ENCODE assay signal across 15 cellular contexts in the genomic region with DNA sequence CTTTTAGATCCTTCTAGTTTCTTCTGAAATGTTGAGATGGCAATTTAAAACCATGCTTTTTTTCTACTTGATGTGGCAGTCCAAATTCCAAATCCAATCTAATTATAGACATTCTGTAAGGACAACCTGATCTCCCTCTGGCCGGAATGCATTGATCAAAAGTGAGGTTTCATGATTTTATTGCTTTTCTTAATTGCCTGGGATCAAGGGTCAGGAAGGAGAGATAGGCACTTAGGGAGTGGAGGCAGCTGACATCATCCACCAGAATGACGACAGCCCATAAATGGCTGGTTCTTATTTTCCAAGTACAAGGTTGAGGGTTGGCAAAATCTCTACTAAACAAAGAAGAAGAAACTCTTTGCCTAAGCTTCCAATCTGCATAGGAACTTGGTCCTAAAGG.
"Had no signal": no experiment of that assay in that cellular context is flagged by ENCODE, and none has a peak within 500 bp of the region (broad histone marks: within the 10 kb centered on the region; RNA-seq: fewer than 3 reads in every experiment).

No MANE protein-coding gene starts in this region.

- H3K4me3 Mint-ChIP-seq: activated B cell treated with CpG ODN at 0.5 μM for 24 hours; activated CD4-positive, alpha-beta T cell treated with anti-CD3 and anti-CD28 coated beads, Interleukin-2, amount 10 ng/mL, durations not matched to agents 24 days and 14 days; activated naive CD4-positive, alpha-beta T cell treated with anti-CD3 and anti-CD28 coated beads for 36 hours; activated T-helper 17 cell treated with anti-CD3 and anti-CD28 coated beads, Interleukin-2, amount 50 U/mL, for 72 hours; stimulated activated effector memory CD8-positive, alpha-beta T cell treated with anti-CD3 and anti-CD28 coated beads, Interleukin-12 subunit alpha, Interleukin-12 subunit beta, amount 100 ng/mL, for 72 hours; T-helper 1 cell treated with Interleukin-12 subunit alpha and Interleukin-12 subunit beta and Interleukin-4 antibody, amounts not matched to agents 30 μg/mL and 1 μg/mL, for 36 hours had no signal

- H3K27ac ChIP-seq: coronary artery, parathyroid adenoma, SK-N-MC had no signal

- H3K4me1 ChIP-seq: parathyroid adenoma had no signal

- H2AFZ ChIP-seq: parathyroid adenoma had no signal

- H3K4me3 ChIP-seq: coronary artery, lung, SK-N-MC had no signal

- H3K27ac Mint-ChIP-seq: activated B cell treated with CpG ODN at 0.5 μM for 24 hours; activated CD4-positive, alpha-beta T cell treated with anti-CD3 and anti-CD28 coated beads, Interleukin-2, amount 10 ng/mL, durations not matched to agents 24 days and 14 days; activated naive CD4-positive, alpha-beta T cell treated with anti-CD3 and anti-CD28 coated beads for 36 hours; activated T-helper 17 cell treated with anti-CD3 and anti-CD28 coated beads, Interleukin-2, amount 50 U/mL, for 72 hours; stimulated activated effector memory CD8-positive, alpha-beta T cell treated with anti-CD3 and anti-CD28 coated beads, Interleukin-12 subunit alpha, Interleukin-12 subunit beta, amount 100 ng/mL, for 72 hours; T-helper 1 cell treated with Interleukin-12 subunit alpha and Interleukin-12 subunit beta and Interleukin-4 antibody, amounts not matched to agents 30 μg/mL and 1 μg/mL, for 36 hours had no signal

- H3K9ac ChIP-seq: parathyroid adenoma had no signal

- DNase-seq: activated B cell treated with CpG ODN at 0.5 μM for 24 hours; activated CD4-positive, alpha-beta T cell treated with anti-CD3 and anti-CD28 coated beads, Interleukin-2, amount 10 ng/mL, durations not matched to agents 24 days and 14 days; activated naive CD4-positive, alpha-beta T cell treated with anti-CD3 and anti-CD28 coated beads for 36 hours; effector CD8-positive, alpha-beta T cell; hypothalamus; trophoblast cell had no signal

- H3K27me3 Mint-ChIP-seq: activated B cell treated with CpG ODN at 0.5 μM for 24 hours; activated CD4-positive, alpha-beta T cell treated with anti-CD3 and anti-CD28 coated beads, Interleukin-2, amount 10 ng/mL, durations not matched to agents 24 days and 14 days; activated T-helper 17 cell treated with anti-CD3 and anti-CD28 coated beads, Interleukin-2, amount 50 U/mL, for 72 hours had no signal

- H3K9me3 Mint-ChIP-seq: activated CD4-positive, alpha-beta T cell treated with anti-CD3 and anti-CD28 coated beads, Interleukin-2, amount 10 ng/mL, durations not matched to agents 24 days and 14 days; activated T-helper 17 cell treated with anti-CD3 and anti-CD28 coated beads, Interleukin-2, amount 50 U/mL, for 72 hours; T-helper 1 cell treated with Interleukin-12 subunit alpha and Interleukin-12 subunit beta and Interleukin-4 antibody, amounts not matched to agents 30 μg/mL and 1 μg/mL, for 36 hours had no signal

- H3K79me2 ChIP-seq: parathyroid adenoma had no signal

- ATAC-seq: activated T-helper 17 cell treated with anti-CD3 and anti-CD28 coated beads, Interleukin-2, amount 50 U/mL, for 72 hours; stimulated activated effector memory CD8-positive, alpha-beta T cell treated with anti-CD3 and anti-CD28 coated beads, Interleukin-12 subunit alpha, Interleukin-12 subunit beta, amount 100 ng/mL, for 72 hours had no signal

- FAIRE-seq: astrocyte, TTC549 had no signal

- H3K4me1 Mint-ChIP-seq: activated CD4-positive, alpha-beta T cell treated with anti-CD3 and anti-CD28 coated beads, Interleukin-2, amount 10 ng/mL, durations not matched to agents 24 days and 14 days; activated T-helper 17 cell treated with anti-CD3 and anti-CD28 coated beads, Interleukin-2, amount 50 U/mL, for 72 hours; stimulated activated effector memory CD8-positive, alpha-beta T cell treated with anti-CD3 and anti-CD28 coated beads, Interleukin-12 subunit alpha, Interleukin-12 subunit beta, amount 100 ng/mL, for 72 hours had no signal
